16 cellular contexts compared by ENCODE assay signal in genomic region chr10:118457824-118458428, GRCh38.
"Had no signal": no experiment of that assay in that cellular context is flagged by ENCODE, and none has a peak within 500 bp of the region (broad histone marks: within the 10 kb centered on the region; RNA-seq: fewer than 3 reads in every experiment).

No MANE protein-coding gene starts in this region.

- H3K36me3 ChIP-seq: neural progenitor cell, stomach, thyroid gland, vagina had no signal

- H3K4me1 ChIP-seq: parathyroid adenoma, thyroid gland, vagina had no signal

- DNase-seq: dorsolateral prefrontal cortex; effector CD4-positive, alpha-beta T cell; naive thymus-derived CD4-positive, alpha-beta T cell; stimulated activated CD4-positive, alpha-beta T cell treated with anti-CD3 and anti-CD28 coated beads, Interleukin-2, amount 100 ng/mL, for 24 hours; stimulated activated CD4-positive, alpha-beta T cell treated with anti-CD3 and anti-CD28 coated beads, Interleukin-4, amount 100 ng/mL, for 24 hours; stimulated activated naive CD4-positive, alpha-beta T cell treated with Interleukin-2 at 50 U/mL for 16 hours; stomach; thyroid gland; trophoblast cell had no signal

- H3K4me3 ChIP-seq: dorsolateral prefrontal cortex, lung, neural progenitor cell, stomach, thyroid gland, vagina had no signal

- H3K27ac ChIP-seq: dorsolateral prefrontal cortex, neural progenitor cell, parathyroid adenoma, stomach, thyroid gland, vagina had no signal

- H3K27me3 ChIP-seq: thyroid gland, vagina had no signal

- H3K9ac ChIP-seq: neural progenitor cell, parathyroid adenoma had no signal

- ATAC-seq: left lobe of liver; naive thymus-derived CD4-positive, alpha-beta T cell; sciatic nerve; stimulated activated effector memory CD8-positive, alpha-beta T cell treated with anti-CD3 and anti-CD28 coated beads, Interleukin-12 subunit alpha, Interleukin-12 subunit beta, amount 100 ng/mL, for 72 hours had no signal

- H3K9me3 ChIP-seq: thyroid gland, vagina had no signal
